In genomic region chr1:223052931-223053330, GRCh38 we compare ENCODE assay signal across 24 cellular contexts.
DNase-seq lines count a peak whose midpoint lies in the region; ATAC-seq and TF ChIP-seq lines count a peak whose summit lies in the region.
"Had no signal": no experiment of that assay in that cellular context is flagged by ENCODE, and none has a peak within 500 bp of the region (broad histone marks: within the 10 kb centered on the region; RNA-seq: fewer than 3 reads in every experiment).

No MANE protein-coding gene starts in this region.

- H3K4me1 Mint-ChIP-seq in HFFc6 (ENCODE audit: low read depth): no peaks in the 10 kb centered on the region
- H3K4me1 Mint-ChIP-seq: activated CD4-positive, alpha-beta memory T cell treated with anti-CD3 and anti-CD28 coated beads, Interleukin-2, amount 10 ng/mL, durations not matched to agents 7 days and 5 days; activated naive CD4-positive, alpha-beta T cell treated with anti-CD3 and anti-CD28 coated beads, Interleukin-2, amount 50 U/mL, for 24 hours; immature natural killer cell; neural crest cell had no signal

- H3K27me3 Mint-ChIP-seq in HFFc6 (ENCODE audit: insufficient read depth): peaks cover 29% of the 10 kb centered on the region
- H3K27me3 Mint-ChIP-seq: activated CD4-positive, alpha-beta memory T cell treated with anti-CD3 and anti-CD28 coated beads, Interleukin-2, amount 10 ng/mL, durations not matched to agents 7 days and 5 days had no signal

- DNase-seq in AG08395 (ENCODE audit: low spot score) (peak; percentile 42), HFFc6 (peak; percentile 23), amniotic epithelial cell (ENCODE audit: low read depth) (peak; percentile 78), COR-L47 (lab: John Stamatoyannopoulos, UW) (no peak), D341Med (ENCODE audit: low spot score) (no peak), HUDEP-2 (lab: John Stamatoyannopoulos, UW; ENCODE audit: unreplicated experiment in 76 of 76) (no peak)
- DNase-seq: activated CD4-positive, alpha-beta memory T cell treated with anti-CD3 and anti-CD28 coated beads, Interleukin-2, amount 10 ng/mL, durations not matched to agents 7 days and 5 days; effector memory CD8-positive, alpha-beta T cell; GOT3; heart right ventricle; immature natural killer cell; left ventricle myocardium inferior; NCI-H1048; NCI-H2081; NCI-H446 treated with DMSO at 0.1 percent for 48 hours; T-helper 9 cell; upper lobe of right lung had no signal

- H3K9me3 ChIP-seq in muscle layer of colon (ENCODE audit: low read length): no peaks in the 10 kb centered on the region
- H3K9me3 ChIP-seq: heart right ventricle, left ventricle myocardium inferior, prostate gland, upper lobe of right lung had no signal

- no peak overlapping the region for H3K4me3 ChIP-seq in muscle layer of colon (ENCODE audit: low read depth in 1 of 2, low read length in 2 of 2)
- H3K4me3 ChIP-seq: heart right ventricle, left ventricle myocardium inferior, prostate gland, upper lobe of right lung had no signal

- no peak overlapping the region for H3K4me3 Mint-ChIP-seq in HFFc6
- H3K4me3 Mint-ChIP-seq: activated CD4-positive, alpha-beta memory T cell treated with anti-CD3 and anti-CD28 coated beads, Interleukin-2, amount 10 ng/mL, durations not matched to agents 7 days and 5 days; activated naive CD4-positive, alpha-beta T cell treated with anti-CD3 and anti-CD28 coated beads, Interleukin-2, amount 50 U/mL, for 24 hours; effector memory CD8-positive, alpha-beta T cell; immature natural killer cell; neural crest cell had no signal

- TF ChIP-seq CTCF in HFFc6 (IDR thresholded peaks at IDR 0.05): no peak

- no peak overlapping the region for H3K27ac Mint-ChIP-seq in HFFc6
- H3K27ac Mint-ChIP-seq: activated CD4-positive, alpha-beta memory T cell treated with anti-CD3 and anti-CD28 coated beads, Interleukin-2, amount 10 ng/mL, durations not matched to agents 7 days and 5 days; activated naive CD4-positive, alpha-beta T cell treated with anti-CD3 and anti-CD28 coated beads, Interleukin-2, amount 50 U/mL, for 24 hours; effector memory CD8-positive, alpha-beta T cell; immature natural killer cell had no signal

- peaks cover 33% of the 10 kb centered on the region for H3K4me1 ChIP-seq in muscle layer of colon (ENCODE audit: insufficient read depth, low read length)
- H3K4me1 ChIP-seq: left ventricle myocardium inferior, prostate gland, upper lobe of right lung had no signal

- peak overlapping the region; percentile 6 for H3K27ac ChIP-seq in muscle layer of colon (ENCODE audit: low read depth, low read length)
- H3K27ac ChIP-seq: heart right ventricle, KMS-11, left ventricle myocardium inferior, prostate gland, RWPE1, upper lobe of right lung had no signal

- H3K36me3 ChIP-seq in muscle layer of colon (ENCODE audit: insufficient read depth, low read length): no peaks in the 10 kb centered on the region
- H3K36me3 ChIP-seq: heart right ventricle, left ventricle myocardium inferior, prostate gland, upper lobe of right lung had no signal

- no peak for ATAC-seq in GM21737 (IDR thresholded peaks at IDR 0.05; ENCODE audit: unreplicated experiment)
- ATAC-seq: effector memory CD8-positive, alpha-beta T cell; heart right ventricle; upper lobe of right lung had no signal

- no peaks in the 10 kb centered on the region; the same call in 1 of the 2 replicates for H3K9me3 Mint-ChIP-seq in HFFc6
- H3K9me3 Mint-ChIP-seq: activated CD4-positive, alpha-beta memory T cell treated with anti-CD3 and anti-CD28 coated beads, Interleukin-2, amount 10 ng/mL, durations not matched to agents 7 days and 5 days; activated naive CD4-positive, alpha-beta T cell treated with anti-CD3 and anti-CD28 coated beads, Interleukin-2, amount 50 U/mL, for 24 hours; effector memory CD8-positive, alpha-beta T cell; immature natural killer cell; neural crest cell had no signal

- no peak overlapping the region for H3K9ac ChIP-seq in muscle layer of colon (ENCODE audit: low read length)
- H3K9ac ChIP-seq: KMS-11 had no signal

- no peaks in the 10 kb centered on the region for H3K36me3 Mint-ChIP-seq in HFFc6 (ENCODE audit: low read depth)
- H3K36me3 Mint-ChIP-seq: activated naive CD4-positive, alpha-beta T cell treated with anti-CD3 and anti-CD28 coated beads, Interleukin-2, amount 50 U/mL, for 24 hours; immature natural killer cell had no signal

- no peaks in the 10 kb centered on the region for H3K27me3 ChIP-seq in muscle layer of colon (ENCODE audit: control insufficient read depth in 1 of 2, insufficient read depth in 2 of 2, low read length in 2 of 2)
- H3K27me3 ChIP-seq: heart right ventricle, upper lobe of right lung had no signal

Comparison
In these comparisons a context has a peak if more than half of its experiments do, and no peak if none do; other contexts are left out.
1. DNase-seq: peak in AG08395 (single experiment), HFFc6 (single experiment) and amniotic epithelial cell (single experiment); none in COR-L47 (single experiment), D341Med (single experiment) and HUDEP-2 (0 of 76).